Comparison of ENCODE assay signal across 17 cellular contexts in genomic region chr17:5557990-5558389, GRCh38.
"Had no signal": no experiment of that assay in that cellular context is flagged by ENCODE, and none has a peak within 500 bp of the region (broad histone marks: within the 10 kb centered on the region; RNA-seq: fewer than 3 reads in every experiment).

No MANE protein-coding gene starts in this region.

- H3K9me3 Mint-ChIP-seq: activated CD4-positive, alpha-beta memory T cell treated with anti-CD3 and anti-CD28 coated beads, Interleukin-2, amount 10 ng/mL, durations not matched to agents 7 days and 5 days; activated naive CD8-positive, alpha-beta T cell treated with anti-CD3 and anti-CD28 coated beads for 36 hours; activated T-helper 17 cell treated with anti-CD3 and anti-CD28 coated beads, Interleukin-2, amount 50 U/mL, for 72 hours; stimulated activated naive CD8-positive, alpha-beta T cell treated with anti-CD3 and anti-CD28 coated beads, Interleukin-15, amount 100 ng/mL, for 72 hours had no signal

- ATAC-seq: activated CD4-positive, alpha-beta T cell treated with anti-CD3 and anti-CD28 coated beads for 36 hours; activated T-helper 17 cell treated with anti-CD3 and anti-CD28 coated beads, Interleukin-2, amount 50 U/mL, for 72 hours; left lobe of liver; stimulated activated naive CD8-positive, alpha-beta T cell treated with anti-CD3 and anti-CD28 coated beads, Interleukin-15, amount 100 ng/mL, for 72 hours had no signal

- DNase-seq: activated CD4-positive, alpha-beta memory T cell treated with anti-CD3 and anti-CD28 coated beads, Interleukin-2, amount 10 ng/mL, durations not matched to agents 7 days and 5 days; activated CD4-positive, alpha-beta T cell treated with anti-CD3 and anti-CD28 coated beads for 36 hours; activated naive CD8-positive, alpha-beta T cell treated with anti-CD3 and anti-CD28 coated beads for 36 hours; anterior cingulate cortex; esophagus squamous epithelium; heart left ventricle; islet precursor cell; ovary; sigmoid colon; stimulated activated CD4-positive, alpha-beta T cell treated with anti-CD3 and anti-CD28 coated beads, Interleukin-2, amount 100 ng/mL, for 48 hours; stimulated activated CD8-positive, alpha-beta memory T cell treated with anti-CD3 and anti-CD28 coated beads, Interleukin-4, amount 100 ng/mL, for 48 hours; stimulated activated naive CD8-positive, alpha-beta T cell treated with anti-CD3 and anti-CD28 coated beads, Interleukin-15, amount 100 ng/mL, for 72 hours; T1000; testis had no signal

- H3K4me3 Mint-ChIP-seq: activated CD4-positive, alpha-beta memory T cell treated with anti-CD3 and anti-CD28 coated beads, Interleukin-2, amount 10 ng/mL, durations not matched to agents 7 days and 5 days; activated CD4-positive, alpha-beta T cell treated with anti-CD3 and anti-CD28 coated beads for 36 hours; activated naive CD8-positive, alpha-beta T cell treated with anti-CD3 and anti-CD28 coated beads for 36 hours; activated T-helper 17 cell treated with anti-CD3 and anti-CD28 coated beads, Interleukin-2, amount 50 U/mL, for 72 hours; stimulated activated naive CD8-positive, alpha-beta T cell treated with anti-CD3 and anti-CD28 coated beads, Interleukin-15, amount 100 ng/mL, for 72 hours had no signal

- H3K27ac ChIP-seq: breast epithelium, esophagus squamous epithelium, heart left ventricle, ovary, sigmoid colon, testis had no signal

- H3K27me3 Mint-ChIP-seq: activated CD4-positive, alpha-beta memory T cell treated with anti-CD3 and anti-CD28 coated beads, Interleukin-2, amount 10 ng/mL, durations not matched to agents 7 days and 5 days; activated CD4-positive, alpha-beta T cell treated with anti-CD3 and anti-CD28 coated beads for 36 hours; activated naive CD8-positive, alpha-beta T cell treated with anti-CD3 and anti-CD28 coated beads for 36 hours; activated T-helper 17 cell treated with anti-CD3 and anti-CD28 coated beads, Interleukin-2, amount 50 U/mL, for 72 hours; stimulated activated naive CD8-positive, alpha-beta T cell treated with anti-CD3 and anti-CD28 coated beads, Interleukin-15, amount 100 ng/mL, for 72 hours had no signal

- H3K27ac Mint-ChIP-seq: activated CD4-positive, alpha-beta memory T cell treated with anti-CD3 and anti-CD28 coated beads, Interleukin-2, amount 10 ng/mL, durations not matched to agents 7 days and 5 days; activated CD4-positive, alpha-beta T cell treated with anti-CD3 and anti-CD28 coated beads for 36 hours; activated naive CD8-positive, alpha-beta T cell treated with anti-CD3 and anti-CD28 coated beads for 36 hours; activated T-helper 17 cell treated with anti-CD3 and anti-CD28 coated beads, Interleukin-2, amount 50 U/mL, for 72 hours had no signal
